8 cellular contexts compared by ENCODE assay signal in the genomic region with DNA sequence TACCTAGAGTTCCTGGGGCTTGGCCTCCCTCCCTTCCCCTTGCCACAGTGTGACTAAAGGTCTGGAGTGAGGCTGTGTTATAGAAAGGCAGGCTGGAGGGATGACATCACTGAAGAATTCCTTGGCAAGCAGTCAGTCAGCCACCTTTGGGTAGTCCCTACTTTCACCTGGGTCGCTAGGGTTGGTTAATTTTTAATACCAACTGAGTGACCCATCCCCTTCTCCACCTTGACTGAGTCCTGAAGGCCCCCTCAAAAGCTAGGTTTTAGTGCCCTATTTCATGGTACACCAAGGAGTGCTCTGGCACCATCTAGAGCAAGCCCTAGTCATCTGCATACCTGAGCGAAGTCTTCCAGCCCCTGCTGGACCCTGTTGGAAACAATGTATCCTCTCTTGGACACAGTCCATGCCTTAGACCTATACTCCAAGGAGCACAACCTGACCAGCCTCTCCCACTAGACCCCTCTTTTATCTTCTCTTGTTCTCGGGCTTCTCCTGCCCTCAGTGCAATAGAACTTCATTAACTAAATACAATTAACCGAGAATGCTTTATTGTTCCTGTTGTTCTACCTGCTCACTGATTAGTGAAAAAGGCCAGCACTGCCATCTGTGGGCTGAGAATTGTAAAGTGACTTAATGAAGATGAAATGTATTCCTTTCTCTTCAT. TPM values are rescaled to one million over a fixed set of nuclear protein-coding genes. Genes with fewer than 3 reads are reported as not detected.
DNase-seq lines count a peak whose midpoint lies in the region; ATAC-seq and TF ChIP-seq lines count a peak whose summit lies in the region.

No MANE protein-coding gene starts in this region.

- H4K20me1 ChIP-seq in PC-3 (ENCODE audit: low read length) (no peaks in the 10 kb centered on the region), smooth muscle cell (ENCODE audit: low read depth) (no peaks in the 10 kb centered on the region)

- in situ Hi-C loops in G401 (cut with HindIII; ENCODE audit: low sequenced_read_pairs) = no loop called here

- POLR2A ChIA-PET in PC-3 (lab: Charles Lee; ENCODE audit: unreplicated experiment) = no interaction called here

- H3K4me1 ChIP-seq in PC-3 (ENCODE audit: insufficient read depth, low read length) (peaks cover 28% of the 10 kb centered on the region), heart left ventricle (peaks cover 2 to 46% (median 21%) of the 10 kb centered on the region in 12 donors), smooth muscle cell (ENCODE audit: low read depth) (no peaks in the 10 kb centered on the region)

- intact Hi-C loops in PC-3 (cut with micrococcal nuclease) (loop anchor here (1.0 kb wide), 6 partner anchors 18 to 174 kb away; no protein-coding TSS in a partner anchor), heart left ventricle (cut with DNase I) (loop anchor here in 8 of 10 donors (1.0 to 5.0 kb wide), 3 partner anchors 110 to 111 kb away; no protein-coding TSS in a partner anchor)

- peak; percentile 88 for ATAC-seq in PC-3
- ATAC-seq in heart left ventricle = peak; percentile 42 to 68 (median 62)

- WGBS in heart left ventricle, 4 donors = 79 to 90% (median 80%) methylated on average over 3 to 4 of the region's 4 CpGs
- 83% methylated on average over 4 of the region's 4 CpGs for WGBS in smooth muscle cell (ENCODE audit: low lambda C conversion rate)

- H3K79me2 ChIP-seq in PC-3 (ENCODE audit: low read length) (no peaks in the 10 kb centered on the region), smooth muscle cell (ENCODE audit: low read depth) (no peaks in the 10 kb centered on the region)

- CTCF ChIA-PET in PC-3 (lab: Charles Lee) = interaction anchor here (0.6 to 1.0 kb wide), 2 partner anchors 77 to 84 kb away, joined by 3 to 4 read pairs; no protein-coding TSS in a partner anchor

- no TSS peak for BruUV-seq in PC-3 (replicated peaks; lab: Mats Ljungman, UMichigan)

- H3K4me3 ChIP-seq in PC-3 (ENCODE audit: low read length) = no peak overlapping the region
- no peak overlapping the region for H3K4me3 ChIP-seq in heart left ventricle
- H3K4me3 ChIP-seq in smooth muscle cell = no peak overlapping the region

- DNase-seq in DMS53 (lab: John Stamatoyannopoulos, UW) (peak; percentile 32), DMS53 treated with DMSO at 0.1 percent for 48 hours (lab: John Stamatoyannopoulos, UW; ENCODE audit: unreplicated experiment) (no peak), PC-3 (peak; percentile 87), heart left ventricle (no peak), smooth muscle cell (lab: John Stamatoyannopoulos, UW; ENCODE audit: unreplicated experiment) (no peak), G401 (ENCODE audit: low spot score) (no peak), NCI-H2081 (lab: John Stamatoyannopoulos, UW) (no peak)
- no peak for DNase-seq in activated naive CD4-positive, alpha-beta T cell (lab: John Stamatoyannopoulos, UW)

- H3K9ac ChIP-seq in PC-3 (ENCODE audit: low read length) (no peak overlapping the region), smooth muscle cell (ENCODE audit: low read depth) (no peak overlapping the region)

- H3K9me2 ChIP-seq in PC-3 (replicated peaks; ENCODE audit: low read length) = no peaks in the 10 kb centered on the region

- H3F3A ChIP-seq in PC-3 (ENCODE audit: low read length, unreplicated experiment) = no peaks in the 10 kb centered on the region
- no peaks in the 10 kb centered on the region for H3F3A ChIP-seq in smooth muscle cell (ENCODE audit: low read depth)

- H3K4me2 ChIP-seq in PC-3 (ENCODE audit: low read length) (peak overlapping the region; percentile 14; the same call in 1 of the 2 replicates), smooth muscle cell (no peak overlapping the region)

- TF ChIP-seq CTCF in PC-3 (conservative IDR thresholded peaks at IDR 0.05; ENCODE audit: low read depth, low read length) (peak; percentile 84), heart left ventricle (IDR thresholded peaks at IDR 0.05) (peak in 11 of 12 donors; percentile 18 to 49 (median 37)), smooth muscle cell (IDR thresholded peaks at IDR 0.05; ENCODE audit: borderline replicate concordance, insufficient read depth, poor library complexity, severe bottlenecking) (peak; percentile 8)

- H2AFZ ChIP-seq in PC-3 (ENCODE audit: low read length) (no peak overlapping the region), smooth muscle cell (ENCODE audit: low read depth) (no peak overlapping the region)

- no peak for TF ChIP-seq POLR2A in heart left ventricle (IDR thresholded peaks at IDR 0.05)

- no peaks in the 10 kb centered on the region for H3K27me3 ChIP-seq in PC-3 (ENCODE audit: low read length)
- H3K27me3 ChIP-seq in heart left ventricle = no peaks in the 10 kb centered on the region
- H3K27me3 ChIP-seq in smooth muscle cell (ENCODE audit: low read depth) = no peaks in the 10 kb centered on the region

- H3K27ac ChIP-seq in PC-3 (ENCODE audit: low read length) (peak overlapping the region; percentile 52), heart left ventricle (peak overlapping the region in 2 of 12 donors; percentile 1 to 20), smooth muscle cell (ENCODE audit: low read depth) (peak overlapping the region; percentile 46)

- H3K9me3 ChIP-seq in PC-3 (ENCODE audit: low read length) = no peaks in the 10 kb centered on the region
- H3K9me3 ChIP-seq in heart left ventricle = no peaks in the 10 kb centered on the region
- no peaks in the 10 kb centered on the region for H3K9me3 ChIP-seq in smooth muscle cell (replicated peaks; ENCODE audit: low read depth)

- H3K36me3 ChIP-seq in PC-3 (ENCODE audit: low read depth, low read length) (no peaks in the 10 kb centered on the region), heart left ventricle (peaks cover 0 to 48% (median 27%) of the 10 kb centered on the region in 9 donors), smooth muscle cell (ENCODE audit: low read depth) (peaks cover 5% of the 10 kb centered on the region)

RNA-seq across cellular contexts. Expression of a gene that starts 44.6 kb away (rescaled TPM):
- 64.3 and 69.8 TPM in 2 replicates for total RNA-seq in PC-3 (2014; rRNA removed)
- 10 to 100 TPM; 44.2 to 76.5 (median 59.1) TPM for total RNA-seq in heart left ventricle
- polyA plus RNA-seq in heart left ventricle = 10 to 100 TPM; 15.0 to 15.7 TPM
- total RNA-seq in smooth muscle cell = 26.9 and 29.5 TPM in 2 replicates
- polyA plus RNA-seq in smooth muscle cell = 16.0 TPM in 2 replicates
- 1.7 and 1.8 TPM in 2 replicates for total RNA-seq in G401 (2014; rRNA removed; shearing (Covaris generic))

Comparison
In these comparisons a context has a peak if more than half of its experiments do, and no peak if none do; other contexts are left out.
1. DNase-seq: peak in DMS53 (single experiment) and PC-3 (single experiment); none in DMS53 treated with DMSO at 0.1 percent for 48 hours (single experiment), heart left ventricle (0 of 5), smooth muscle cell (single experiment), G401 (single experiment), activated naive CD4-positive, alpha-beta T cell (0 of 4) and NCI-H2081 (0 of 2).
2. CTCF ChIP-seq: peak in every context shown above with its lines; median percentile 84 in PC-3; 37 in heart left ventricle; 8 in smooth muscle cell.
3. RNA of a gene that starts 44.6 kb away (total RNA-seq): 64.3 to 69.8 TPM in PC-3, 44.2 to 76.5 TPM in heart left ventricle and 26.9 to 29.5 TPM in smooth muscle cell; 1.7 to 1.8 TPM in G401; every median in the first group is over 10 times any median in the second.